Comparison of ENCODE assay signal across 18 cellular contexts in genomic region chr3:184788751-184789150, GRCh38. TPM values are rescaled to one million over a fixed set of nuclear protein-coding genes. Genes with fewer than 3 reads are reported as not detected.
DNase-seq lines count a peak whose midpoint lies in the region; ATAC-seq, FAIRE-seq and TF ChIP-seq lines count a peak whose summit lies in the region.
"Had no signal": no experiment of that assay in that cellular context is flagged by ENCODE, and none has a peak within 500 bp of the region (broad histone marks: within the 10 kb centered on the region; RNA-seq: fewer than 3 reads in every experiment).

No MANE protein-coding gene starts in this region.

- no peak for TF ChIP-seq POLR2A in H54 (IDR thresholded peaks at IDR 0.05; ENCODE audit: low read depth, low read length)

- H3K4me2 ChIP-seq in keratinocyte (ENCODE audit: control insufficient read depth, extremely low read depth, insufficient read depth, low read depth, low read length) (no peak overlapping the region), smooth muscle cell (no peak overlapping the region)

- no peaks in the 10 kb centered on the region for H3K9me3 ChIP-seq in keratinocyte (ENCODE audit: control insufficient read depth, low read depth, low read length)
- H3K9me3 ChIP-seq in smooth muscle cell (replicated peaks; ENCODE audit: low read depth): no peaks in the 10 kb centered on the region
- no peaks in the 10 kb centered on the region for H3K9me3 ChIP-seq in T-helper 17 cell (ENCODE audit: control insufficient read depth, low read length, poor library complexity, severe bottlenecking)

- H3K4me1 ChIP-seq in keratinocyte (ENCODE audit: control insufficient read depth, extremely low read depth, insufficient read depth, low read length) (peaks cover 10% of the 10 kb centered on the region), smooth muscle cell (ENCODE audit: low read depth) (peaks cover 10% of the 10 kb centered on the region)

- in situ Hi-C loops in ACHN (cut with HindIII; ENCODE audit: low pct_ligation_motif_present, low pct_unique_long_range_greater_than_20kb, low sequenced_read_pairs): no loop called here

- H2AFZ ChIP-seq in keratinocyte (ENCODE audit: control insufficient read depth, low read length): no peak overlapping the region
- H2AFZ ChIP-seq in smooth muscle cell (ENCODE audit: low read depth): no peak overlapping the region

- H3K79me2 ChIP-seq in keratinocyte (ENCODE audit: control insufficient read depth, insufficient read depth, low read length) (no peaks in the 10 kb centered on the region), smooth muscle cell (ENCODE audit: low read depth) (no peaks in the 10 kb centered on the region)

- peaks cover 18% of the 10 kb centered on the region for H3K27me3 Mint-ChIP-seq in T-helper 17 cell
- H3K27me3 Mint-ChIP-seq: activated T-helper 17 cell treated with anti-CD3 and anti-CD28 coated beads, Interleukin-2, amount 50 U/mL, for 72 hours had no signal

- peaks cover 3% of the 10 kb centered on the region for H3F3A ChIP-seq in smooth muscle cell (ENCODE audit: low read depth)

- H3K36me3 Mint-ChIP-seq in T-helper 17 cell (ENCODE audit: low read depth): no peaks in the 10 kb centered on the region
- H3K36me3 Mint-ChIP-seq: T-cell, type B pancreatic cell, WTC11 had no signal

- H3K4me1 Mint-ChIP-seq in T-helper 17 cell: peaks cover 17% of the 10 kb centered on the region

- TF ChIP-seq CTCF in keratinocyte (optimal IDR thresholded peaks at IDR 0.05 in 1 of 3, IDR thresholded peaks at IDR 0.05 in 1 of 3, conservative IDR thresholded peaks at IDR 0.05 in 1 of 3; ENCODE audit: extremely low read depth in 1 of 3, insufficient read depth in 2 of 3, low read length in 3 of 3) (no peak), smooth muscle cell (IDR thresholded peaks at IDR 0.05; ENCODE audit: borderline replicate concordance, insufficient read depth, poor library complexity, severe bottlenecking) (no peak)

- dilution Hi-C loops in keratinocyte (cut with MboI; ENCODE audit: extremely low pct_ligation_motif_present, low sequenced_read_pairs): no loop called here

- H3K36me3 ChIP-seq in keratinocyte (ENCODE audit: control insufficient read depth in 2 of 2, extremely low read depth in 1 of 2, insufficient read depth in 2 of 2, low read length in 2 of 2): no peaks in the 10 kb centered on the region
- H3K36me3 ChIP-seq in smooth muscle cell (ENCODE audit: low read depth): no peaks in the 10 kb centered on the region

- H4K20me1 ChIP-seq in keratinocyte (ENCODE audit: control insufficient read depth, extremely low read depth, insufficient read depth, low read length) (no peaks in the 10 kb centered on the region), smooth muscle cell (ENCODE audit: low read depth) (no peaks in the 10 kb centered on the region)

- no peak overlapping the region for H3K27ac ChIP-seq in keratinocyte (ENCODE audit: control insufficient read depth, insufficient read depth, low read length)
- no peak overlapping the region for H3K27ac ChIP-seq in smooth muscle cell (ENCODE audit: low read depth)
- H3K27ac ChIP-seq: skin epidermis had no signal

- FAIRE-seq in H54 (lab: Jason Lieb, UNC): peak; percentile 94
- peak; percentile 93 for FAIRE-seq in keratinocyte (lab: Jason Lieb, UNC)
- FAIRE-seq: endometrium had no signal

- H3K9ac ChIP-seq in keratinocyte (ENCODE audit: control insufficient read depth, extremely low read depth, insufficient read depth, low read length) (no peak overlapping the region), smooth muscle cell (ENCODE audit: low read depth) (no peak overlapping the region)

- DNase-seq in ACHN (peak; percentile 49), H54 (ENCODE audit: insufficient read length, low spot score) (peak; percentile 89), keratinocyte (ENCODE audit: low read depth, low spot score) (no peak), smooth muscle cell (lab: John Stamatoyannopoulos, UW; ENCODE audit: unreplicated experiment) (no peak), T-helper 17 cell (no peak)
- DNase-seq in central memory CD4-positive, alpha-beta T cell: no peak
- DNase-seq: GOT3; NCI-H187; NCI-H774; stimulated activated naive CD4-positive, alpha-beta T cell; T-cell had no signal

- H3K9me1 ChIP-seq in keratinocyte (ENCODE audit: control insufficient read depth, extremely low read depth, insufficient read depth, low read length): no peaks in the 10 kb centered on the region

- H3K27me3 ChIP-seq in keratinocyte (ENCODE audit: control insufficient read depth, extremely low read depth, insufficient read depth, low read length) (peaks cover 8% of the 10 kb centered on the region), smooth muscle cell (ENCODE audit: low read depth) (no peaks in the 10 kb centered on the region)

- H3K27ac Mint-ChIP-seq in T-helper 17 cell: no peak overlapping the region
- H3K27ac Mint-ChIP-seq: activated T-helper 17 cell treated with anti-CD3 and anti-CD28 coated beads, Interleukin-2, amount 50 U/mL, for 72 hours; T-cell; type B pancreatic cell; WTC11 had no signal

- no peak overlapping the region for H3K4me3 Mint-ChIP-seq in T-helper 17 cell
- H3K4me3 Mint-ChIP-seq: activated T-helper 17 cell treated with anti-CD3 and anti-CD28 coated beads, Interleukin-2, amount 50 U/mL, for 72 hours; T-cell; type B pancreatic cell; WTC11 had no signal

- H3K4me3 ChIP-seq in keratinocyte (ENCODE audit: control insufficient read depth in 2 of 3, extremely low read depth in 1 of 3, insufficient read depth in 2 of 3, low read depth in 1 of 3, low read length in 3 of 3) (no peak overlapping the region), smooth muscle cell (no peak overlapping the region)
- H3K4me3 ChIP-seq: skin epidermis had no signal

- WGBS in smooth muscle cell (ENCODE audit: low lambda C conversion rate): 74% methylated on average over 4 of the region's 4 CpGs

- peak; percentile 81 for ATAC-seq in SK-N-SH treated with all-trans-retinoic acid at 6 μM for 48 hours
- no peak for ATAC-seq in T-helper 17 cell
- no peak for ATAC-seq in GM19452 (IDR thresholded peaks at IDR 0.05; ENCODE audit: unreplicated experiment)
- ATAC-seq: activated T-helper 17 cell treated with anti-CD3 and anti-CD28 coated beads, Interleukin-2, amount 50 U/mL, for 72 hours; T-cell; WTC11 had no signal

TF ChIP-seq in SK-N-SH treated with all-trans-retinoic acid at 6 μM for 48 hours, 23 proteins besides CTCF, POLR2A, EP300 and RAD21:
- TF ChIP-seq ZFP30 (CRISPR knock-in tag; IDR thresholded peaks at IDR 0.05) (no peak), POU6F1 (CRISPR knock-in tag; IDR thresholded peaks at IDR 0.05; ENCODE audit: borderline replicate concordance, low read depth) (no peak), TCF4 (CRISPR knock-in tag; IDR thresholded peaks at IDR 0.05; ENCODE audit: borderline replicate concordance) (no peak), ZC3H10 (CRISPR knock-in tag; IDR thresholded peaks at IDR 0.05) (no peak), ARNTL (CRISPR knock-in tag; IDR thresholded peaks at IDR 0.05; ENCODE audit: borderline replicate concordance, low read depth) (no peak), ESRRG (CRISPR knock-in tag; IDR thresholded peaks at IDR 0.05) (no peak)
TF ChIP-seq in SK-N-SH treated with all-trans-retinoic acid at 6 μM for 48 hours: peak in this region for 0.

RNA-seq across cellular contexts. Expression of gene VPS8, which starts 23.2 kb away (rescaled TPM):
- polyA plus RNA-seq in keratinocyte (14.9 to 28.4 TPM (median 27.3 TPM) in 3 replicates), smooth muscle cell (16.1 TPM in 2 replicates)
- polyA plus RNA-seq in keratinocyte (2011; ENCODE audit: low read depth): 34.8 TPM
- polyA plus RNA-seq in keratinocyte (2011; cell fraction: cytosol; rRNA removed): 10.8 and 23.7 TPM in 2 replicates
- polyA plus RNA-seq in keratinocyte (2011; cell fraction: nucleus; rRNA removed): 48.3 and 62.8 TPM in 2 replicates
- 14.8 and 15.6 TPM in 2 replicates for polyA plus RNA-seq in keratinocyte (2012; ENCODE audit: low replicate concordance)
- polyA minus RNA-seq in keratinocyte: 45.7 to 74.6 TPM (median 48.0 TPM) in 3 replicates
- 21.7 TPM for polyA minus RNA-seq in keratinocyte (2011; cell fraction: cytosol; rRNA and poly(A)+ RNA removed)
- 104 and 191 TPM in 2 replicates for polyA minus RNA-seq in keratinocyte (2011; cell fraction: nucleus; rRNA and poly(A)+ RNA removed)
- total RNA-seq in smooth muscle cell (42.2 and 53.9 TPM in 2 replicates), T-helper 17 cell (10 to 100 TPM; 69.5 to 77.5 TPM)

Comparison
In these comparisons a context has a peak if more than half of its experiments do, and no peak if none do; other contexts are left out.
1. DNase-seq: peak in ACHN (single experiment) and H54 (single experiment); none in keratinocyte (single experiment), smooth muscle cell (single experiment), T-helper 17 cell (0 of 3) and central memory CD4-positive, alpha-beta T cell (single experiment).